9 cellular contexts compared by ENCODE assay signal in genomic region chr19:3983542-3983914, GRCh38. TPM values are rescaled to one million over a fixed set of nuclear protein-coding genes. Genes with fewer than 3 reads are reported as not detected.
DNase-seq lines count a peak whose midpoint lies in the region; ATAC-seq and TF ChIP-seq lines count a peak whose summit lies in the region.
"Had no signal": no experiment of that assay in that cellular context is flagged by ENCODE, and none has a peak within 500 bp of the region (broad histone marks: within the 10 kb centered on the region; RNA-seq: fewer than 3 reads in every experiment).

No MANE protein-coding gene starts in this region.

- no peaks in the 10 kb centered on the region for H3K27me3 ChIP-seq in SK-N-SH (ENCODE audit: insufficient read depth)

- TF ChIP-seq CTCF in SK-N-SH (IDR thresholded peaks at IDR 0.05): no peak

- no peak overlapping the region for H2AFZ ChIP-seq in SK-N-SH (ENCODE audit: low read depth)

- no peaks in the 10 kb centered on the region for H3K9me3 ChIP-seq in SK-N-SH

- POLR2A ChIA-PET in SK-N-SH (lab: Yijun Ruan, JAX): interaction anchor here (2.4 to 6.8 kb wide), 2 partner anchors 8 to 12 kb away, joined by 17 to 60 read pairs; partner anchors contain the start of gene DAPK3

- H3K27ac ChIP-seq in SK-N-SH (ENCODE audit: low read depth in 2 of 2, low read length in 1 of 2): peak overlapping the region in 1 of 2 experiments; percentile 91; a peak in 2 of 4 replicates

- ATAC-seq in SK-N-SH treated with all-trans-retinoic acid at 6 μM for 48 hours (no peak), HG03108 (IDR thresholded peaks at IDR 0.05; ENCODE audit: unreplicated experiment) (no peak)
- no peak for ATAC-seq in stimulated activated memory B cell treated with anti-CD40 and anti-IgM and Interleukin-4, amounts not matched to agents 10 μg/mL and 1 μg/mL and 100 μg/mL, for 72 hours

- no peak for TF ChIP-seq RAD21 in SK-N-SH (IDR thresholded peaks at IDR 0.05; ENCODE audit: low read length)

- intact Hi-C loops in activated T-helper 2 cell treated with anti-CD3 and anti-CD28 coated beads, Interferon-gamma antibody, Interleukin-2, Interleukin-4, amounts not matched to agents 10 μg/mL and 5 μg/mL and 100 μg/mL, durations not matched to agents 14 hours and 24 hours and 36 hours (cut with micrococcal nuclease): loop anchor here (10.0 kb wide), 1 partner anchor 219 kb away; the partner anchor contains the start of genes APBA3 and MRPL54

- H3K9ac ChIP-seq in SK-N-SH: peak overlapping the region; percentile 91

- H3K36me3 Mint-ChIP-seq in activated T-helper 2 cell treated with anti-CD3 and anti-CD28 coated beads, Interferon-gamma antibody, Interleukin-2, Interleukin-4, amounts not matched to agents 10 μg/mL and 5 μg/mL and 100 μg/mL, durations not matched to agents 14 hours and 24 hours and 36 hours (ENCODE audit: low read depth): peaks cover 67% of the 10 kb centered on the region
- H3K36me3 Mint-ChIP-seq in stimulated activated memory B cell treated with anti-CD40 and anti-IgM and Interleukin-4, amounts not matched to agents 10 μg/mL and 1 μg/mL and 100 μg/mL, for 72 hours: peaks cover 60% of the 10 kb centered on the region

- WGBS in SK-N-SH (ENCODE audit: low lambda C conversion rate): 44% methylated on average over 7 of the region's 7 CpGs

- no peaks in the 10 kb centered on the region for H3K9me3 Mint-ChIP-seq in activated T-helper 2 cell treated with anti-CD3 and anti-CD28 coated beads, Interferon-gamma antibody, Interleukin-2, Interleukin-4, amounts not matched to agents 10 μg/mL and 5 μg/mL and 100 μg/mL, durations not matched to agents 14 hours and 24 hours and 36 hours
- H3K9me3 Mint-ChIP-seq in stimulated activated memory B cell treated with anti-CD40 and anti-IgM and Interleukin-4, amounts not matched to agents 10 μg/mL and 1 μg/mL and 100 μg/mL, for 72 hours: no peaks in the 10 kb centered on the region

- TF ChIP-seq EP300 in SK-N-SH (IDR thresholded peaks at IDR 0.05; ENCODE audit: borderline replicate concordance in 1 of 2, low read depth in 1 of 2, low read length in 1 of 2): no peak

- H3K4me3 ChIP-seq in SK-N-SH (ENCODE audit: low read depth in 2 of 2, low read length in 1 of 2) (peak overlapping the region; percentile 91 to 99), iPS-11a (ENCODE audit: low read depth, low read length) (peak overlapping the region; percentile 99)

- CTCF ChIA-PET in SK-N-SH (lab: Yijun Ruan, JAX): interaction anchor here (1.3 to 1.6 kb wide), 2 partner anchors 8 to 14 kb away, joined by 3 to 5 read pairs; no protein-coding TSS in a partner anchor

- peak overlapping the region; percentile 95 for H3K4me3 Mint-ChIP-seq in activated T-helper 2 cell treated with anti-CD3 and anti-CD28 coated beads, Interferon-gamma antibody, Interleukin-2, Interleukin-4, amounts not matched to agents 10 μg/mL and 5 μg/mL and 100 μg/mL, durations not matched to agents 14 hours and 24 hours and 36 hours (ENCODE audit: low read depth)
- peak overlapping the region; percentile 93 for H3K4me3 Mint-ChIP-seq in stimulated activated memory B cell treated with anti-CD40 and anti-IgM and Interleukin-4, amounts not matched to agents 10 μg/mL and 1 μg/mL and 100 μg/mL, for 72 hours

- peaks cover 56 to 59% of the 10 kb centered on the region in 2 experiments for H3K36me3 ChIP-seq in SK-N-SH (replicated peaks in 1 of 2; ENCODE audit: control insufficient read depth in 1 of 2, insufficient read depth in 2 of 2, low read length in 1 of 2)

- H3K4me1 Mint-ChIP-seq in activated T-helper 2 cell treated with anti-CD3 and anti-CD28 coated beads, Interferon-gamma antibody, Interleukin-2, Interleukin-4, amounts not matched to agents 10 μg/mL and 5 μg/mL and 100 μg/mL, durations not matched to agents 14 hours and 24 hours and 36 hours (ENCODE audit: low read depth): peaks cover 33% of the 10 kb centered on the region
- peaks cover 65% of the 10 kb centered on the region for H3K4me1 Mint-ChIP-seq in stimulated activated memory B cell treated with anti-CD40 and anti-IgM and Interleukin-4, amounts not matched to agents 10 μg/mL and 1 μg/mL and 100 μg/mL, for 72 hours

- H3K4me1 ChIP-seq in SK-N-SH (ENCODE audit: control insufficient read depth in 1 of 2, insufficient read depth in 2 of 2, low read depth in 1 of 2, low read length in 1 of 2): peaks cover 15 to 37% of the 10 kb centered on the region in 2 experiments

- H3K79me2 ChIP-seq in SK-N-SH (ENCODE audit: insufficient read depth): peaks cover 66% of the 10 kb centered on the region

- H3K27ac Mint-ChIP-seq in activated T-helper 2 cell treated with anti-CD3 and anti-CD28 coated beads, Interferon-gamma antibody, Interleukin-2, Interleukin-4, amounts not matched to agents 10 μg/mL and 5 μg/mL and 100 μg/mL, durations not matched to agents 14 hours and 24 hours and 36 hours: peak overlapping the region; percentile 90
- peak overlapping the region; percentile 92 for H3K27ac Mint-ChIP-seq in stimulated activated memory B cell treated with anti-CD40 and anti-IgM and Interleukin-4, amounts not matched to agents 10 μg/mL and 1 μg/mL and 100 μg/mL, for 72 hours

- peaks cover 48% of the 10 kb centered on the region for H3F3A ChIP-seq in SK-N-SH (replicated peaks; ENCODE audit: insufficient read depth)

- peak; percentile 13 for DNase-seq in SK-N-SH
- DNase-seq in activated T-helper 2 cell treated with anti-CD3 and anti-CD28 coated beads, Interferon-gamma antibody, Interleukin-2, Interleukin-4, amounts not matched to agents 10 μg/mL and 5 μg/mL and 100 μg/mL, durations not matched to agents 14 hours and 24 hours and 36 hours (ENCODE audit: low spot score): no peak
- DNase-seq in NCI-H1930 (lab: John Stamatoyannopoulos, UW): no peak
- no peak for DNase-seq in occipital lobe (lab: John Stamatoyannopoulos, UW)
- DNase-seq: 8988T had no signal

- H4K20me1 ChIP-seq in SK-N-SH (ENCODE audit: insufficient read depth): peaks cover 67% of the 10 kb centered on the region

- peak overlapping the region; percentile 89 for H3K4me2 ChIP-seq in SK-N-SH

- no peaks in the 10 kb centered on the region for H3K27me3 Mint-ChIP-seq in activated T-helper 2 cell treated with anti-CD3 and anti-CD28 coated beads, Interferon-gamma antibody, Interleukin-2, Interleukin-4, amounts not matched to agents 10 μg/mL and 5 μg/mL and 100 μg/mL, durations not matched to agents 14 hours and 24 hours and 36 hours (ENCODE audit: low read depth)
- H3K27me3 Mint-ChIP-seq in stimulated activated memory B cell treated with anti-CD40 and anti-IgM and Interleukin-4, amounts not matched to agents 10 μg/mL and 1 μg/mL and 100 μg/mL, for 72 hours: no peaks in the 10 kb centered on the region

- no peaks in the 10 kb centered on the region for H3K9me2 ChIP-seq in SK-N-SH

TF ChIP-seq in SK-N-SH, 30 proteins besides CTCF, POLR2A, EP300 and RAD21 (continues in another document):
- TF ChIP-seq TEAD4 (IDR thresholded peaks at IDR 0.05; ENCODE audit: borderline replicate concordance, insufficient read depth) (no peak), FOSL2 (IDR thresholded peaks at IDR 0.05; ENCODE audit: borderline replicate concordance, low read depth) (no peak)

TF ChIP-seq in SK-N-SH treated with all-trans-retinoic acid at 6 μM for 48 hours, 23 proteins besides CTCF, POLR2A, EP300 and RAD21:
- TF ChIP-seq ZNF8 (CRISPR knock-in tag; IDR thresholded peaks at IDR 0.05): no peak
- no peak for TF ChIP-seq CSRNP3 (CRISPR knock-in tag; IDR thresholded peaks at IDR 0.05)
- no peak for TF ChIP-seq SNAI2 (CRISPR knock-in tag; IDR thresholded peaks at IDR 0.05)
- TF ChIP-seq CSDC2 (CRISPR knock-in tag; IDR thresholded peaks at IDR 0.05): no peak
- no peak for TF ChIP-seq TCF4 (CRISPR knock-in tag; IDR thresholded peaks at IDR 0.05; ENCODE audit: borderline replicate concordance)

RNA-seq across cellular contexts. Expression of gene EEF2, which starts 1.7 kb away (rescaled TPM):
- 1,295 and 1,553 TPM in 2 replicates for polyA plus RNA-seq in SK-N-SH (2012; rRNA removed)
- 756 and 1,170 TPM in 2 replicates for polyA plus RNA-seq in SK-N-SH (2012; cell fraction: cytosol; rRNA removed)
- 816 and 855 TPM in 2 replicates for polyA plus RNA-seq in SK-N-SH (2012; cell fraction: nucleus; rRNA removed)
- 2,377 and 2,451 TPM in 2 replicates for total RNA-seq in activated T-helper 2 cell treated with anti-CD3 and anti-CD28 coated beads, Interferon-gamma antibody, Interleukin-2, Interleukin-4, amounts not matched to agents 10 μg/mL and 5 μg/mL and 100 μg/mL, durations not matched to agents 14 hours and 24 hours and 36 hours
- 2,019 TPM for total RNA-seq in occipital lobe

RNA-seq across cellular contexts. Expression of gene DAPK3, which starts 12.6 kb away (rescaled TPM):
- polyA plus RNA-seq in SK-N-SH (2012; rRNA removed): 118 and 142 TPM in 2 replicates
- 67.8 and 92.3 TPM in 2 replicates for polyA plus RNA-seq in SK-N-SH (2012; cell fraction: cytosol; rRNA removed)
- 184 and 238 TPM in 2 replicates for polyA plus RNA-seq in SK-N-SH (2012; cell fraction: nucleus; rRNA removed)
- 40.1 and 43.3 TPM in 2 replicates for total RNA-seq in activated T-helper 2 cell treated with anti-CD3 and anti-CD28 coated beads, Interferon-gamma antibody, Interleukin-2, Interleukin-4, amounts not matched to agents 10 μg/mL and 5 μg/mL and 100 μg/mL, durations not matched to agents 14 hours and 24 hours and 36 hours
- 51.3 TPM for total RNA-seq in occipital lobe

RNA-seq across cellular contexts. Expression of gene PIAS4, which starts 24.0 kb away (rescaled TPM):
- polyA plus RNA-seq in SK-N-SH (2012; rRNA removed): 7.7 and 14.1 TPM in 2 replicates
- polyA plus RNA-seq in SK-N-SH (2012; cell fraction: cytosol; rRNA removed): 4.8 and 7.9 TPM in 2 replicates
- 17.7 and 23.8 TPM in 2 replicates for polyA plus RNA-seq in SK-N-SH (2012; cell fraction: nucleus; rRNA removed)
- total RNA-seq in activated T-helper 2 cell treated with anti-CD3 and anti-CD28 coated beads, Interferon-gamma antibody, Interleukin-2, Interleukin-4, amounts not matched to agents 10 μg/mL and 5 μg/mL and 100 μg/mL, durations not matched to agents 14 hours and 24 hours and 36 hours: 31.5 and 36.3 TPM in 2 replicates
- 22.5 TPM for total RNA-seq in occipital lobe

RNA-seq across cellular contexts. Expression of gene NMRK2, which starts 50.7 kb away (rescaled TPM):
- not detected in 2 replicates for polyA plus RNA-seq in SK-N-SH (2012; rRNA removed)
- polyA plus RNA-seq in SK-N-SH (2012; cell fraction: cytosol; rRNA removed): not detected in 2 replicates
- not detected in 2 replicates for polyA plus RNA-seq in SK-N-SH (2012; cell fraction: nucleus; rRNA removed)
- not detected in 2 replicates for total RNA-seq in activated T-helper 2 cell treated with anti-CD3 and anti-CD28 coated beads, Interferon-gamma antibody, Interleukin-2, Interleukin-4, amounts not matched to agents 10 μg/mL and 5 μg/mL and 100 μg/mL, durations not matched to agents 14 hours and 24 hours and 36 hours
- not detected for total RNA-seq in occipital lobe
